9 cellular contexts compared by ENCODE assay signal in the genomic region with DNA sequence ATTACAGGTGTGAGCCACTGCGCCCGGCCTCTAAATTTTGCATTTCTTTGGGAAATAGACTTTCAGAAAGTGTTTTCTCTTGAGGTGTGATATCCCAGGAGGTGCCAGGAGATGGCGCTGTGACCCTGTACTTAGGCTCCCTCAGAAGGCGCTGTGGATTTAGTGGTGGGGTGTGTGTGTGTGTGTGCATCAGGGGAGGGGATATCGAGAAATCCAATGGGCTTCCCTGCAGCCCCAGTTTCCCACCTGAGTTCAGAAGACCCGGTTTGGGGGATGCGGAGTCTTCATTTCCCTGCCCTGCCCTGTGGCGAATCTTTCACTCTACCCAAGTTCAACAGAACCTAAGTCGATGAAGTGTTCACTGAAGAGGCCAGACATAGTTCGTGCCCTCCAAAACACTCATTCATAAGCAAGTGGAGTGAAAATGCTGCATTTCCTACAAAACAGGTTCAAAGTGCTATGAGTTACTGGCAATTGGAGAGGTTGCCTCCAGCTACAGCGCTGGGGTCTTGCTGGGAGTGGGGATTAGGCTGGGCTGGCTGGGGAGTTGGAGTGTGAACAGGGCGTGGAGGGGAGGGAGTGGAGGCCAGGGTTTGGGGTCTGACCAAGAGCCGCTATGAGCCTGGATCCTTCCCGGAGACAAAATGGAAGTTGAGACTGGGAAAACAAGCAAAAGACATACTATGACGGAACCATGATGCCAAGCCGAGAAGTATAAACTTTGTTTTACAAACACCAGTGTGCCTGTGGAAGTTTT. TPM values are rescaled to one million over a fixed set of nuclear protein-coding genes. Genes with fewer than 3 reads are reported as not detected.
DNase-seq lines count a peak whose midpoint lies in the region; ATAC-seq and TF ChIP-seq lines count a peak whose summit lies in the region.
"Had no signal": no experiment of that assay in that cellular context is flagged by ENCODE, and none has a peak within 500 bp of the region (broad histone marks: within the 10 kb centered on the region; RNA-seq: fewer than 3 reads in every experiment).

No MANE protein-coding gene starts in this region.

- no peak overlapping the region for H3K27ac Mint-ChIP-seq in central memory CD8-positive, alpha-beta T cell (ENCODE audit: low read depth)

- no peaks in the 10 kb centered on the region for H3K9me3 Mint-ChIP-seq in central memory CD8-positive, alpha-beta T cell

- peaks cover 0 to 4% of the 10 kb centered on the region in 2 donors for H3K27me3 ChIP-seq in right lobe of liver

- H3K4me3 Mint-ChIP-seq in central memory CD8-positive, alpha-beta T cell: no peak overlapping the region

- no peak for TF ChIP-seq POLR2A in right lobe of liver (IDR thresholded peaks at IDR 0.05)

- no peak overlapping the region for H3K27ac ChIP-seq in right lobe of liver

- H3K4me1 Mint-ChIP-seq in central memory CD8-positive, alpha-beta T cell: peaks cover 7% of the 10 kb centered on the region

- H3K9me3 ChIP-seq in right lobe of liver: no peaks in the 10 kb centered on the region

- DNase-seq in SIG-M5 treated with dmso at 0.1 percent for 504 hours (lab: John Stamatoyannopoulos, UW; ENCODE audit: unreplicated experiment) (peak; percentile 84), SIG-M5 (lab: John Stamatoyannopoulos, UW) (no peak), NCI-H2171 treated with DMSO at 0.1 percent for 48 hours (lab: John Stamatoyannopoulos, UW) (peak; percentile 58), right lobe of liver (no peak)
- DNase-seq in central memory CD8-positive, alpha-beta T cell (ENCODE audit: low spot score in 2 of 2): peak; percentile 48 to 61
- peak; percentile 54 for DNase-seq in stimulated activated CD8-positive, alpha-beta memory T cell treated with anti-CD3 and anti-CD28 coated beads, Interleukin-12 subunit alpha, Interleukin-12 subunit beta, amount 100 ng/mL, for 1 hour (ENCODE audit: low read depth)

- peak; percentile 64 to 76 for ATAC-seq in activated CD4-positive, CD25-positive, alpha-beta regulatory T cell treated with anti-CD3 and anti-CD28 coated beads, Interleukin-2, amount 50 U/mL, for 24 hours
- ATAC-seq in central memory CD8-positive, alpha-beta T cell (replicated peaks; ENCODE audit: extremely low read depth, poor library complexity, severe bottlenecking): no peak
- ATAC-seq in right lobe of liver: peak; percentile 63 to 84 (median 78)
- ATAC-seq in GM21381 (IDR thresholded peaks at IDR 0.05; ENCODE audit: unreplicated experiment): no peak

- intact Hi-C loops in right lobe of liver (cut with DNase I): loop anchor here in 1 of 2 donors (10.0 kb wide), 1 partner anchor 128 kb away; no protein-coding TSS in a partner anchor

- 21% methylated on average over 16 of the region's 16 CpGs for WGBS in right lobe of liver (ENCODE audit: insufficient coverage, low coverage, low lambda C conversion rate, missing lambda C conversion rate)

- no peaks in the 10 kb centered on the region for H3K36me3 ChIP-seq in right lobe of liver

- no peaks in the 10 kb centered on the region for H3K4me1 ChIP-seq in right lobe of liver

- H3K4me3 ChIP-seq in right lobe of liver: no peak overlapping the region

- peak; percentile 52 to 69 (median 62) for TF ChIP-seq CTCF in right lobe of liver (IDR thresholded peaks at IDR 0.05)

- H3K27me3 Mint-ChIP-seq in central memory CD8-positive, alpha-beta T cell: peaks cover 71% of the 10 kb centered on the region

- H3K36me3 Mint-ChIP-seq in central memory CD8-positive, alpha-beta T cell (ENCODE audit: insufficient read depth): peaks cover 1% of the 10 kb centered on the region

RNA-seq across cellular contexts. Expression of a gene that starts 6.5 kb away (rescaled TPM):
- total RNA-seq in right lobe of liver: under 1 TPM in 1 of 6 experiments, not detected in 5; 0.25 TPM
- total RNA-seq: mononuclear cell had no signal

RNA-seq across cellular contexts. Expression of a gene that starts 21.5 kb away (rescaled TPM):
- not detected for total RNA-seq in right lobe of liver
- total RNA-seq: mononuclear cell had no signal

RNA-seq across cellular contexts. Expression of a gene that starts 27.6 kb away (rescaled TPM):
- total RNA-seq in right lobe of liver: under 1 TPM in 1 of 6 experiments, not detected in 5; 0.31 TPM

Comparison
In these comparisons a context has a peak if more than half of its experiments do, and no peak if none do; other contexts are left out.
1. DNase-seq: peak in SIG-M5 treated with dmso at 0.1 percent for 504 hours (single experiment), NCI-H2171 treated with DMSO at 0.1 percent for 48 hours (single experiment), central memory CD8-positive, alpha-beta T cell (2 of 2) and stimulated activated CD8-positive, alpha-beta memory T cell treated with anti-CD3 and anti-CD28 coated beads, Interleukin-12 subunit alpha, Interleukin-12 subunit beta, amount 100 ng/mL, for 1 hour (single experiment); none in SIG-M5 (single experiment) and right lobe of liver (0 of 3).
2. ATAC-seq: peak in activated CD4-positive, CD25-positive, alpha-beta regulatory T cell treated with anti-CD3 and anti-CD28 coated beads, Interleukin-2, amount 50 U/mL, for 24 hours (2 of 2) and right lobe of liver (4 of 4); none in central memory CD8-positive, alpha-beta T cell (single experiment) and GM21381 (single experiment).